1 cellular context compared by ENCODE assay signal in genomic region chr20:3788685-3789155, GRCh38.
TF ChIP-seq lines count a peak whose summit lies in the region.

No MANE protein-coding gene starts in this region.

TF ChIP-seq in GM12878, 131 proteins besides CTCF, POLR2A, EP300 and RAD21:
- TF ChIP-seq HDGF (IDR thresholded peaks at IDR 0.05) (0 out of 2 replicates have a peak, but pooled peaks have one; percentile 35), KAT2A (conservative IDR thresholded peaks at IDR 0.05; ENCODE audit: control insufficient read depth, low read depth, low read length) (no peak), LARP7 (IDR thresholded peaks at IDR 0.05) (no peak), PKNOX1 (IDR thresholded peaks at IDR 0.05) (peak; percentile 32), EZH2 (IDR thresholded peaks at IDR 0.05; ENCODE audit: borderline replicate concordance, control insufficient read depth, low read depth, low read length) (no peak)
